ENCODE assay signal across 12 cellular contexts in the genomic region with DNA sequence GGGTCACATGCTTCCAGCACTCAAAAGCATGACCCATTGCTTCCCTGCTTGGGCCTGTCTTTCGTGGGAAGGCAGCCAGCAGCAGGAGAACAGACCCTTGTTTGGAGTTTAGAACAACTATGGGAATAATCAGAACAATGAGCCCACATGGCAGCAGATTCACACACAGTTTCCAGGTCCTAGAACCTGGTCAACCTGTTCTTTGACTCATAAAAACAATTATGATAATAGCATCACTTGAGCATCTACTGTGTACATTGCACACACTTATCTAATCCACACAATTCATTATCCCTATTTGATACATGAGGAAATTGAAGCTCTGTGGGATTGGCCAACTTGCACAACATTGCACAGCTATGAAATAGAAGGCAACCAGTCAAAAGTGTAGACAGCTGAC.
"Had no signal": no experiment of that assay in that cellular context is flagged by ENCODE, and none has a peak within 500 bp of the region (broad histone marks: within the 10 kb centered on the region; RNA-seq: fewer than 3 reads in every experiment).

No MANE protein-coding gene starts in this region.

- H3K27me3 ChIP-seq: pancreas, tibial nerve had no signal

- H3K27ac ChIP-seq: pancreas, tibial nerve had no signal

- H3K4me1 ChIP-seq: pancreas, tibial nerve had no signal

- H3K9me3 ChIP-seq: pancreas, tibial nerve had no signal

- DNase-seq: activated CD4-positive, alpha-beta T cell treated with anti-CD3 and anti-CD28 coated beads, Interleukin-2, amount 50 U/mL, for 4 hours; activated T-cell treated with anti-CD3 and anti-CD28 coated beads, Interleukin-2, amount 50 U/mL, for 1 hour; amniotic stem cell; effector memory CD8-positive, alpha-beta T cell; erythroblast; midbrain; naive B cell; pancreas; retina; T-helper 17 cell had no signal

- H3K4me3 ChIP-seq: lung, pancreas, tibial nerve had no signal

- H3K36me3 ChIP-seq: pancreas, tibial nerve had no signal
